8 cellular contexts compared by ENCODE assay signal in the genomic region with DNA sequence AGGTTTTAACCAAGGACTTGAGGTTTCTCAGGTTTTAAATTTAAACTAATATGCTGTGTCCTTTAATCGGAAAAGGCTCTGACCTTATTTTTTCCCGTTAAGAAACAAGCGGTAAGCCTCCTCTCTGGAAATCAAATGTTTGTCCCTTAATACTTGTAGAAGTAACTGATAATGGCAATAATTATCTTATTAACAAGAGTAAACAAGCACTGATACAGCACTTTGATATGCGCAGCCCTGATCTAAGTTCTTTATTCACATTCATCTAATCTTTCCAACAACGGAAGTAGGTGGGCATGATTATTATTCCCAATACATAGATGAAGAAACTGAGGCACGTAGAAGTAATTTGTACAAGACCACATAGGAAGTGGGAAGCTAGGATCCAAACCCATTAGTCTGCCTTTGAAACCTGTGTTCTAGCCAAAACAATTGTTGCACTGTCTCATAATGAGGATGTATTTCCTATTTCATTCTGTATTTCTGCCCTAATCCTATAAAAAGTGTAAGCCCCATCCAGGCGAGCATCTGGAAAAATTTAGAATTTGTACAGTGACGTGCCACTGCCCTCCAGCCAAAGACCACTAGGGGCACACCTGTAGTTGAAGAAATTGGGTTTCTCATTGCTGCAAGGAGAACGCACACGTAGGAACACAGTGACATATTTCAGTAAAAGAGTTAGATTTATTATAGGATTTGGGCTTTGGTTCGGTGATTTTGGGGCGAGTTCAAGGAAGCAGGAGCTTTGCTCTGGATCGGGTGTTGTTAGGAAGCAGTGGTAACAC. TPM values are rescaled to one million over a fixed set of nuclear protein-coding genes. Genes with fewer than 3 reads are reported as not detected.
DNase-seq lines count a peak whose midpoint lies in the region; ATAC-seq and TF ChIP-seq lines count a peak whose summit lies in the region.

No MANE protein-coding gene starts in this region.

- H3K79me2 ChIP-seq in GM23248 (ENCODE audit: insufficient read depth), result no peaks in the 10 kb centered on the region

- H3K27ac ChIP-seq in A673 (ENCODE audit: low read depth, low read length, poor library complexity, severe bottlenecking) (no peak overlapping the region), GM23248 (peak overlapping the region; percentile 86), transverse colon (peak overlapping the region; percentile 82 to 96 (median 92))

- H3K4me1 ChIP-seq in A673 (ENCODE audit: insufficient read depth, low read length, poor library complexity, severe bottlenecking) (no peaks in the 10 kb centered on the region), GM23248 (ENCODE audit: insufficient read depth) (peaks cover 5% of the 10 kb centered on the region; the same call in 1 of the 2 replicates), transverse colon (peaks cover 0 to 10% (median 0%) of the 10 kb centered on the region in 4 donors)

- no peaks in the 10 kb centered on the region for H3K9me2 ChIP-seq in GM23248 (ENCODE audit: insufficient read depth)

- ATAC-seq in HG02981 (IDR thresholded peaks at IDR 0.05; ENCODE audit: unreplicated experiment) (no peak), HG03520 (IDR thresholded peaks at IDR 0.05; ENCODE audit: unreplicated experiment) (no peak)

- peak overlapping the region; percentile 70 for H3K4me2 ChIP-seq in GM23248 (ENCODE audit: unreplicated experiment)

- H3K27me3 Mint-ChIP-seq in activated naive CD8-positive, alpha-beta T cell, result no peaks in the 10 kb centered on the region

- H3K9me3 Mint-ChIP-seq in activated naive CD8-positive, alpha-beta T cell (ENCODE audit: low read depth), result no peaks in the 10 kb centered on the region

- H3K36me3 Mint-ChIP-seq in activated naive CD8-positive, alpha-beta T cell, result no peaks in the 10 kb centered on the region

- intact Hi-C loops in A673 (cut with micrococcal nuclease; ENCODE audit: unreplicated experiment), result loop anchor here (1.0 to 5.0 kb wide), 3 partner anchors 116 to 1921 kb away; a partner anchor contains a TSS
- intact Hi-C loops in transverse colon (cut with DNase I; ENCODE audit: low total_unique reads), result loop anchor here (10.0 kb wide), 1 partner anchor 214 kb away; no protein-coding TSS in a partner anchor

- peak overlapping the region; percentile 99 for H2AFZ ChIP-seq in GM23248

- no peak for TF ChIP-seq POLR2A in transverse colon (IDR thresholded peaks at IDR 0.05)

- H3K9ac ChIP-seq in GM23248, result peak overlapping the region; percentile 87

- POLR2A ChIA-PET in A673 (lab: Charles Lee; ENCODE audit: low non-redundant PET), result no interaction called here

- no TSS peak for BruUV-seq in A673 (replicated peaks; lab: Mats Ljungman, UMichigan)

- no peaks in the 10 kb centered on the region for H3K9me3 ChIP-seq in A673 (ENCODE audit: low read depth, low read length, poor library complexity, severe bottlenecking)
- no peaks in the 10 kb centered on the region for H3K9me3 ChIP-seq in GM23248 (ENCODE audit: low read depth)
- H3K9me3 ChIP-seq in transverse colon, result no peaks in the 10 kb centered on the region

- H3K27me3 ChIP-seq in A673 (replicated peaks; ENCODE audit: insufficient read depth, low read depth, low read length, poor library complexity), result no peaks in the 10 kb centered on the region
- H3K27me3 ChIP-seq in GM23248 (replicated peaks; ENCODE audit: insufficient read depth), result no peaks in the 10 kb centered on the region
- no peaks in the 10 kb centered on the region for H3K27me3 ChIP-seq in transverse colon

- CTCF ChIA-PET in A673 (lab: Charles Lee), result interaction anchor here (1.5 kb wide), 1 partner anchor 146 kb away, joined by 12 read pairs; no protein-coding TSS in a partner anchor

- H3K36me3 ChIP-seq in A673 (ENCODE audit: insufficient read depth, low read length, poor library complexity, severe bottlenecking) (no peaks in the 10 kb centered on the region), GM23248 (ENCODE audit: low read depth) (no peaks in the 10 kb centered on the region), transverse colon (no peaks in the 10 kb centered on the region)

- 35 to 38% methylated on average over 13 of the region's 13 CpGs for WGBS in GM23248 (ENCODE audit: low coverage in 1 of 2, low lambda C conversion rate in 2 of 2, missing lambda C conversion rate in 2 of 2), 2 experiments
- WGBS in transverse colon (ENCODE audit: low coverage in 1 of 2), 2 donors, result 52% methylated on average over 13 of the region's 13 CpGs; no CpG with 5 or more reads in 1 of the 2 donors

- H4K20me1 ChIP-seq in GM23248 (ENCODE audit: insufficient read depth), result no peaks in the 10 kb centered on the region

- H3K4me3 ChIP-seq in A673 (ENCODE audit: low read depth, low read length, poor library complexity, severe bottlenecking) (peak overlapping the region; percentile 74), GM23248 (peak overlapping the region; percentile 69), transverse colon (peak overlapping the region in 2 of 4 donors; percentile 7 to 67)

- no peak for TF ChIP-seq EP300 in transverse colon (IDR thresholded peaks at IDR 0.05; ENCODE audit: low read depth)

- peaks cover 17% of the 10 kb centered on the region for H3K4me1 Mint-ChIP-seq in activated naive CD8-positive, alpha-beta T cell (ENCODE audit: low read depth)

- H3F3A ChIP-seq in GM23248 (ENCODE audit: insufficient read depth), result no peaks in the 10 kb centered on the region; the same call in 1 of the 2 replicates

- H3K27ac Mint-ChIP-seq in activated naive CD8-positive, alpha-beta T cell, result peak overlapping the region; percentile 86

- in situ Hi-C loops in GM23248 (cut with MboI) (loop anchor here (10.0 kb wide), 2 partner anchors 124 to 214 kb away; a partner anchor contains a TSS), transverse colon (cut with MboI; ENCODE audit: low pct_ligation_motif_present in 1 of 4, low pct_unique_long_range_greater_than_20kb in 1 of 4, low sequenced_read_pairs in 3 of 4) (loop anchor here (10.0 to 25.0 kb wide), 7 partner anchors 116 to 221 kb away; a partner anchor contains a TSS)

- peak; percentile 19 for DNase-seq in A673 (ENCODE audit: low spot score)
- DNase-seq in GM23248, result no peak
- DNase-seq in left kidney (ENCODE audit: low read depth, low spot score), result peak; percentile 60
- no peak for DNase-seq in transverse colon
- no peak for DNase-seq in SHP77 treated with DMSO at 0.1 percent for 48 hours (lab: John Stamatoyannopoulos, UW)

- H3K4me3 Mint-ChIP-seq in activated naive CD8-positive, alpha-beta T cell, result peak overlapping the region; percentile 82

- TF ChIP-seq CTCF in A673 (conservative IDR thresholded peaks at IDR 0.05; ENCODE audit: low read depth, low read length) (no peak; the same call in 1 of the 2 replicates), transverse colon (IDR thresholded peaks at IDR 0.05) (peak in 1 of 5 experiments; percentile 13)

RNA-seq across cellular contexts. Expression of a gene that starts 0.6 kb away (rescaled TPM):
- total RNA-seq in A673 (2021) (not detected in 2 replicates), transverse colon (under 1 TPM in 1 of 4 donors, not detected in 3; 0.27 TPM)
- not detected in 2 replicates for total RNA-seq in GM23248 (2014; rRNA removed; shearing (Covaris generic))
- not detected in 2 replicates for polyA plus RNA-seq in GM23248 (2016; fragmentation: Nextera tagmentation; extraction: Ambion mirVana)

RNA-seq across cellular contexts. Expression of a gene that starts 0.7 kb away (rescaled TPM):
- 74.2 and 79.0 TPM in 2 replicates for total RNA-seq in A673 (2021)
- total RNA-seq in GM23248 (2014; rRNA removed; shearing (Covaris generic)), result 7.3 and 8.6 TPM in 2 replicates
- 20.2 and 21.0 TPM in 2 replicates for polyA plus RNA-seq in GM23248 (2016; fragmentation: Nextera tagmentation; extraction: Ambion mirVana)
- total RNA-seq in transverse colon, result 10 to 100 TPM in 2 of 4 donors, 1 to 10 TPM in 1, not detected in 1; 10.0 to 24.5 (median 15.6) TPM

Comparison
In these comparisons a context has a peak if more than half of its experiments do, and no peak if none do; other contexts are left out.
1. DNase-seq: peak in A673 (single experiment) and left kidney (single experiment); none in GM23248 (single experiment), transverse colon (single experiment) and SHP77 treated with DMSO at 0.1 percent for 48 hours (single experiment).